Comparison of ENCODE assay signal across 26 cellular contexts in genomic region chr4:119585771-119586170, GRCh38. TPM values are rescaled to one million over a fixed set of nuclear protein-coding genes. Genes with fewer than 3 reads are reported as not detected.
DNase-seq lines count a peak whose midpoint lies in the region; ATAC-seq and TF ChIP-seq lines count a peak whose summit lies in the region.
"Had no signal": no experiment of that assay in that cellular context is flagged by ENCODE, and none has a peak within 500 bp of the region (broad histone marks: within the 10 kb centered on the region; RNA-seq: fewer than 3 reads in every experiment).

No MANE protein-coding gene starts in this region.

- H3K27me3 Mint-ChIP-seq in activated T-helper 17 cell treated with anti-CD3 and anti-CD28 coated beads, Interleukin-2, amount 50 U/mL, for 72 hours, result peaks cover 9% of the 10 kb centered on the region

- no peak overlapping the region for H3K4me3 Mint-ChIP-seq in activated T-helper 17 cell treated with anti-CD3 and anti-CD28 coated beads, Interleukin-2, amount 50 U/mL, for 72 hours
- H3K4me3 Mint-ChIP-seq: activated T-cell treated with anti-CD3 and anti-CD28 coated beads, Interleukin-2, amount 50 U/mL, for 72 hours; CD8-positive, alpha-beta memory T cell had no signal

- TF ChIP-seq POLR2A in gastroesophageal sphincter (IDR thresholded peaks at IDR 0.05) (no peak), thyroid gland (IDR thresholded peaks at IDR 0.05) (no peak)

- no peaks in the 10 kb centered on the region for H3K36me3 Mint-ChIP-seq in activated T-helper 17 cell treated with anti-CD3 and anti-CD28 coated beads, Interleukin-2, amount 50 U/mL, for 72 hours (ENCODE audit: low read depth)

- H3K4me1 ChIP-seq in gastroesophageal sphincter (peaks cover 4 to 74% (median 14%) of the 10 kb centered on the region in 3 donors), thyroid gland (peaks cover 7 to 28% of the 10 kb centered on the region in 2 donors)
- H3K4me1 ChIP-seq: SJSA1, spleen had no signal

- no peak for TF ChIP-seq CTCF in gastroesophageal sphincter (IDR thresholded peaks at IDR 0.05)
- TF ChIP-seq CTCF in thyroid gland (IDR thresholded peaks at IDR 0.05), result no peak

- peak; percentile 44 for ATAC-seq in activated T-helper 17 cell treated with anti-CD3 and anti-CD28 coated beads, Interleukin-2, amount 50 U/mL, for 72 hours (replicated peaks)
- no peak for ATAC-seq in gastroesophageal sphincter
- ATAC-seq: activated T-cell treated with anti-CD3 and anti-CD28 coated beads, Interleukin-2, amount 50 U/mL, for 72 hours; gastrocnemius medialis; Panc1; stimulated activated naive CD8-positive, alpha-beta T cell treated with anti-CD3 and anti-CD28 coated beads, Interleukin-15, Interleukin-2, amounts not matched to agents 100 U/mL and 50 U/mL, for 24 hours had no signal

- TF ChIP-seq EP300 in gastroesophageal sphincter (IDR thresholded peaks at IDR 0.05), result no peak

- DNase-seq in HS-5 (ENCODE audit: low read depth), result peak; percentile 24
- DNase-seq in thyroid gland, result peak; percentile 57 to 61
- DNase-seq in AG08396 (ENCODE audit: low spot score), result no peak
- no peak for DNase-seq in NCI-H748 (lab: John Stamatoyannopoulos, UW; ENCODE audit: unreplicated experiment)
- DNase-seq in stimulated activated CD4-positive, alpha-beta T cell treated with anti-CD3 and anti-CD28 coated beads, Interleukin-12 subunit alpha, Interleukin-12 subunit beta, amount 100 ng/mL, for 4 hours, result no peak
- DNase-seq: activated CD4-positive, alpha-beta T cell treated with anti-CD3 and anti-CD28 coated beads for 4 hours; activated naive CD4-positive, alpha-beta T cell treated with anti-CD3 and anti-CD28 coated beads, Interleukin-2, amount 50 U/mL, for 16 hours; activated T-cell treated with anti-CD3 and anti-CD28 coated beads, Interleukin-2, amount 50 U/mL, for 72 hours; aorta; CD8-positive, alpha-beta memory T cell; DND-41; gastrocnemius medialis; kidney; NCI-H187 treated with DMSO at 0.1 percent for 48 hours; NCI-H345; nucleus accumbens; retina; spleen; stimulated activated CD4-positive, alpha-beta T cell treated with anti-CD3 and anti-CD28 coated beads, Interleukin-4, amount 100 ng/mL, for 24 hours; stimulated activated naive CD8-positive, alpha-beta T cell treated with anti-CD3 and anti-CD28 coated beads, Interleukin-15, Interleukin-2, amounts not matched to agents 100 U/mL and 50 U/mL, for 24 hours; T-helper 1 cell; tibial artery had no signal

- intact Hi-C loops in thyroid gland (cut with DNase I), result no loop called here

- H3K9me3 ChIP-seq in gastroesophageal sphincter, result no peaks in the 10 kb centered on the region
- H3K9me3 ChIP-seq in thyroid gland, result no peaks in the 10 kb centered on the region
- H3K9me3 ChIP-seq: gastrocnemius medialis, SJSA1, spleen, tibial artery had no signal

- H3K4me3 ChIP-seq in gastroesophageal sphincter, result no peak overlapping the region
- no peak overlapping the region for H3K4me3 ChIP-seq in thyroid gland (replicated peaks in 1 of 3)
- H3K4me3 ChIP-seq: gastrocnemius medialis, SJSA1, spleen, tibial artery had no signal

- H3K27ac ChIP-seq in gastroesophageal sphincter (peak overlapping the region; percentile 4 to 47 (median 32)), thyroid gland (peak overlapping the region in 1 of 3 donors; percentile 47)
- H3K27ac ChIP-seq: gastrocnemius medialis, SJSA1, spleen, tibial artery had no signal

- no peaks in the 10 kb centered on the region for H3K4me1 Mint-ChIP-seq in activated T-helper 17 cell treated with anti-CD3 and anti-CD28 coated beads, Interleukin-2, amount 50 U/mL, for 72 hours
- H3K4me1 Mint-ChIP-seq: CD8-positive, alpha-beta memory T cell had no signal

- H3K27ac Mint-ChIP-seq in activated T-helper 17 cell treated with anti-CD3 and anti-CD28 coated beads, Interleukin-2, amount 50 U/mL, for 72 hours, result no peak overlapping the region
- H3K27ac Mint-ChIP-seq: activated T-cell treated with anti-CD3 and anti-CD28 coated beads, Interleukin-2, amount 50 U/mL, for 72 hours; CD8-positive, alpha-beta memory T cell had no signal

- H3K27me3 ChIP-seq in gastroesophageal sphincter, result no peaks in the 10 kb centered on the region
- no peaks in the 10 kb centered on the region for H3K27me3 ChIP-seq in thyroid gland
- H3K27me3 ChIP-seq: gastrocnemius medialis, SJSA1, spleen, tibial artery had no signal

- no peaks in the 10 kb centered on the region for H3K9me3 Mint-ChIP-seq in activated T-helper 17 cell treated with anti-CD3 and anti-CD28 coated beads, Interleukin-2, amount 50 U/mL, for 72 hours
- H3K9me3 Mint-ChIP-seq: activated T-cell treated with anti-CD3 and anti-CD28 coated beads, Interleukin-2, amount 50 U/mL, for 72 hours; CD8-positive, alpha-beta memory T cell had no signal

- H3K36me3 ChIP-seq in gastroesophageal sphincter, result peaks cover 0 to 20% of the 10 kb centered on the region in 2 donors
- H3K36me3 ChIP-seq in thyroid gland, result no peaks in the 10 kb centered on the region
- H3K36me3 ChIP-seq: gastrocnemius medialis, spleen had no signal

- 84 to 88% methylated on average over 6 of the region's 6 CpGs for WGBS in gastroesophageal sphincter (ENCODE audit: low coverage in 1 of 2), 2 donors
- 58 to 62% methylated on average over 6 of the region's 6 CpGs for WGBS in thyroid gland, 2 donors

RNA-seq across cellular contexts. Expression of gene PDE5A, which starts 42.8 kb away (rescaled TPM):
- under 1 TPM; 0.58 to 0.65 TPM for total RNA-seq in activated T-helper 17 cell treated with anti-CD3 and anti-CD28 coated beads, Interleukin-2, amount 50 U/mL, for 72 hours
- total RNA-seq in gastroesophageal sphincter, result 100 to 1,000 TPM; 126 to 358 (median 212) TPM
- 10 to 100 TPM; 20.9 to 74.0 (median 30.2) TPM for total RNA-seq in thyroid gland

Comparison
In these comparisons a context has a peak if more than half of its experiments do, and no peak if none do; other contexts are left out.
1. DNase-seq: peak in HS-5 (single experiment) and thyroid gland (2 of 2); none in AG08396 (single experiment), NCI-H748 (single experiment) and stimulated activated CD4-positive, alpha-beta T cell treated with anti-CD3 and anti-CD28 coated beads, Interleukin-12 subunit alpha, Interleukin-12 subunit beta, amount 100 ng/mL, for 4 hours (single experiment).
2. RNA of gene PDE5A, which starts 42.8 kb away (total RNA-seq): 126 to 358 TPM in gastroesophageal sphincter and 20.9 to 74.0 TPM in thyroid gland; 0.58 to 0.65 TPM in activated T-helper 17 cell treated with anti-CD3 and anti-CD28 coated beads, Interleukin-2, amount 50 U/mL, for 72 hours; every median in the first group is over 10 times any median in the second.